ENCODE assay signal across 18 cellular contexts in genomic region chr3:24338409-24338808, GRCh38.
"Had no signal": no experiment of that assay in that cellular context is flagged by ENCODE, and none has a peak within 500 bp of the region (broad histone marks: within the 10 kb centered on the region; RNA-seq: fewer than 3 reads in every experiment).

No MANE protein-coding gene starts in this region.

- H3K27ac ChIP-seq: HL-60, RWPE1 had no signal

- ATAC-seq: Panc1 had no signal

- H3K4me3 ChIP-seq: MG63 had no signal

- H3K9me3 ChIP-seq: MG63, SK-N-SH had no signal

- H3K27me3 ChIP-seq: MG63 had no signal

- DNase-seq: Karpas-422, KG1, MG63, NCI-H1105, NCI-H1436 treated with DMSO at 0.1 percent for 48 hours, NCI-H1694, NCI-H187 treated with DMSO at 0.1 percent for 48 hours, NCI-H2029 treated with DMSO at 0.1 percent for 48 hours, NCI-H2171 treated with DMSO at 0.1 percent for 48 hours, NCI-H345, NCI-H446 treated with DMSO at 0.1 percent for 48 hours, NCI-H510A treated with DMSO at 0.1 percent for 48 hours, NCI-H526, SHP77, SK-N-SH had no signal

- H3K36me3 ChIP-seq: MG63 had no signal

- H3K4me2 ChIP-seq: SK-N-SH had no signal

- H3K9ac ChIP-seq: SK-N-SH had no signal
